Comparison of ENCODE assay signal across 19 cellular contexts in the genomic region with DNA sequence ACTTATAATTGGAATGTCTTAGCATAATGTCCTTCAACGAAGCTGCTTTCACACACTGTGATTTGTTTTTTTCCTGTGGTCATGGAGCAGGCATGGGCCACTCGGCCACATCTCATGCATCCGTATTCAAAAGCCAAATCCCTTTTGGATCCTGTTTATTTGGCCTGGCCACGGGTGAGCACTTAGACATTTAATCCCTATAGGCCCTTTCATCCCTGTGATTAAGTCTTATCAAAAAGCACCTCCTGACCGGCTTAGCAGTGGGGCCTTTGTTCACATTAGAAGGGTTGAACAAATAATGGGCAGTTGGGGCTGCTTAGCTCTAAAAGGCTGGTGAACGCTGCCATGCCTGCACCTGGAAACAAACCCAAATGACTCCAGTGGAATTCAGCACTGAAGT. TPM values are rescaled to one million over a fixed set of nuclear protein-coding genes. Genes with fewer than 3 reads are reported as not detected.
DNase-seq lines count a peak whose midpoint lies in the region; ATAC-seq and TF ChIP-seq lines count a peak whose summit lies in the region.
"Had no signal": no experiment of that assay in that cellular context is flagged by ENCODE, and none has a peak within 500 bp of the region (broad histone marks: within the 10 kb centered on the region; RNA-seq: fewer than 3 reads in every experiment).

No MANE protein-coding gene starts in this region.

- ATAC-seq in activated CD8-positive, alpha-beta memory T cell treated with anti-CD3 and anti-CD28 coated beads, Interleukin-2, amount 10 ng/mL, durations not matched to agents 7 days and 5 days = no peak
- ATAC-seq in mucosa of descending colon = no peak
- ATAC-seq: HCT116 had no signal

- H4K91ac ChIP-seq in neuronal stem cell (ENCODE audit: low read depth, low read length, poor library complexity) = no peak overlapping the region

- peaks cover 25% of the 10 kb centered on the region for H3K27me3 Mint-ChIP-seq in activated CD8-positive, alpha-beta memory T cell treated with anti-CD3 and anti-CD28 coated beads, Interleukin-2, amount 10 ng/mL, durations not matched to agents 7 days and 5 days

- peaks cover 2 to 7% of the 10 kb centered on the region in 2 donors for H3K4me1 ChIP-seq in neuronal stem cell (ENCODE audit: control insufficient read depth in 2 of 2, insufficient read depth in 1 of 2, low read depth in 1 of 2, low read length in 2 of 2)
- peaks cover 0 to 4% (median 0%) of the 10 kb centered on the region in 4 donors for H3K4me1 ChIP-seq in transverse colon
- H3K4me1 ChIP-seq in mucosa of descending colon (ENCODE audit: low read depth) = no peaks in the 10 kb centered on the region

- H3K14ac ChIP-seq in neuronal stem cell (ENCODE audit: low read length) = no peak overlapping the region

- TF ChIP-seq CTCF in transverse colon (IDR thresholded peaks at IDR 0.05) (no peak), lower leg skin (IDR thresholded peaks at IDR 0.05) (no peak), mucosa of descending colon (IDR thresholded peaks at IDR 0.05) (no peak)

- H3K4me2 ChIP-seq in neuronal stem cell (ENCODE audit: insufficient read depth, low read length, poor library complexity, severe bottlenecking) = no peak overlapping the region
- H3K4me2 ChIP-seq: BLaER1 treated with 17β-estradiol and CSF1 and Interleukin-3, amounts not matched to agents 10 nM and 100 nM had no signal

- no peak overlapping the region for H4K8ac ChIP-seq in neuronal stem cell (ENCODE audit: low read depth, low read length)

- no peak for TF ChIP-seq POLR2A in transverse colon (IDR thresholded peaks at IDR 0.05)
- TF ChIP-seq POLR2A in lower leg skin (IDR thresholded peaks at IDR 0.05) = no peak

- H3K9me3 Mint-ChIP-seq in activated CD8-positive, alpha-beta memory T cell treated with anti-CD3 and anti-CD28 coated beads, Interleukin-2, amount 10 ng/mL, durations not matched to agents 7 days and 5 days (ENCODE audit: low read depth) = no peaks in the 10 kb centered on the region
- H3K9me3 Mint-ChIP-seq: IgD-negative memory B cell had no signal

- in situ Hi-C loops in transverse colon (cut with MboI; ENCODE audit: low pct_ligation_motif_present in 1 of 4, low pct_unique_long_range_greater_than_20kb in 1 of 4, low sequenced_read_pairs in 3 of 4) = no loop called here

- no peaks in the 10 kb centered on the region for H3K36me3 Mint-ChIP-seq in activated CD8-positive, alpha-beta memory T cell treated with anti-CD3 and anti-CD28 coated beads, Interleukin-2, amount 10 ng/mL, durations not matched to agents 7 days and 5 days

- DNase-seq in NCI-H748 (lab: John Stamatoyannopoulos, UW; ENCODE audit: unreplicated experiment) = peak; percentile 36
- no peak for DNase-seq in NCI-H748 treated with DMSO at 0.1 percent for 48 hours (lab: John Stamatoyannopoulos, UW)
- DNase-seq in activated CD8-positive, alpha-beta memory T cell treated with anti-CD3 and anti-CD28 coated beads, Interleukin-2, amount 10 ng/mL, durations not matched to agents 7 days and 5 days = peak; percentile 35
- DNase-seq in neuronal stem cell (ENCODE audit: low spot score) = peak; percentile 38
- DNase-seq in transverse colon = peak; percentile 1
- DNase-seq in lower leg skin (ENCODE audit: low spot score in 2 of 2) = no peak
- DNase-seq in HUDEP-2 (lab: John Stamatoyannopoulos, UW; ENCODE audit: unreplicated experiment in 76 of 76) = no peak
- DNase-seq in mucosa of descending colon = no peak
- DNase-seq: 8988T, GF-D8, GM23248, NCI-H2029 treated with DMSO at 0.1 percent for 48 hours, NCI-H226, NCI-H526 had no signal

- no peak overlapping the region for H3K4me3 ChIP-seq in neuronal stem cell (ENCODE audit: low read length in 2 of 2)
- H3K4me3 ChIP-seq in transverse colon = no peak overlapping the region
- H3K4me3 ChIP-seq in lower leg skin (ENCODE audit: low read depth, poor library complexity, severe bottlenecking) = no peak overlapping the region
- H3K4me3 ChIP-seq in mucosa of descending colon = no peak overlapping the region
- H3K4me3 ChIP-seq: BLaER1 treated with 17β-estradiol and CSF1 and Interleukin-3, amounts not matched to agents 10 nM and 100 nM; GM23248 had no signal

- H3K36me3 ChIP-seq in neuronal stem cell (replicated peaks in 1 of 2; ENCODE audit: control insufficient read depth in 2 of 2, insufficient read depth in 2 of 2, low read length in 2 of 2) (no peaks in the 10 kb centered on the region), transverse colon (no peaks in the 10 kb centered on the region), mucosa of descending colon (ENCODE audit: low read depth) (no peaks in the 10 kb centered on the region)
- H3K36me3 ChIP-seq: BLaER1 treated with 17β-estradiol and CSF1 and Interleukin-3, amounts not matched to agents 10 nM and 100 nM had no signal

- no peak overlapping the region for H2AFZ ChIP-seq in neuronal stem cell (ENCODE audit: low read length)
- H2AFZ ChIP-seq: GM23248 had no signal

- H2AK5ac ChIP-seq in neuronal stem cell (ENCODE audit: low read depth, low read length) = no peak overlapping the region

- peaks cover 7% of the 10 kb centered on the region for H3K4me1 Mint-ChIP-seq in activated CD8-positive, alpha-beta memory T cell treated with anti-CD3 and anti-CD28 coated beads, Interleukin-2, amount 10 ng/mL, durations not matched to agents 7 days and 5 days

- H3K27ac Mint-ChIP-seq in activated CD8-positive, alpha-beta memory T cell treated with anti-CD3 and anti-CD28 coated beads, Interleukin-2, amount 10 ng/mL, durations not matched to agents 7 days and 5 days = no peak overlapping the region
- H3K27ac Mint-ChIP-seq: IgD-negative memory B cell had no signal

- H2BK12ac ChIP-seq in neuronal stem cell (ENCODE audit: low read length) = no peak overlapping the region

- H3K9ac ChIP-seq in neuronal stem cell (ENCODE audit: low read depth, low read length, poor library complexity) = no peak overlapping the region
- H3K9ac ChIP-seq: BLaER1 treated with 17β-estradiol and CSF1 and Interleukin-3, amounts not matched to agents 10 nM and 100 nM; GM23248 had no signal

- no peak overlapping the region for H3K4me3 Mint-ChIP-seq in activated CD8-positive, alpha-beta memory T cell treated with anti-CD3 and anti-CD28 coated beads, Interleukin-2, amount 10 ng/mL, durations not matched to agents 7 days and 5 days
- H3K4me3 Mint-ChIP-seq: IgD-negative memory B cell had no signal

- H3K27me3 ChIP-seq in neuronal stem cell (ENCODE audit: control insufficient read depth in 3 of 3, insufficient read depth in 3 of 3, low read depth in 1 of 3, low read length in 3 of 3) = no peaks in the 10 kb centered on the region
- H3K27me3 ChIP-seq in transverse colon = peaks cover 6% of the 10 kb centered on the region
- H3K27me3 ChIP-seq: BLaER1 treated with 17β-estradiol and CSF1 and Interleukin-3, amounts not matched to agents 10 nM and 100 nM had no signal

- H3K79me1 ChIP-seq in neuronal stem cell (ENCODE audit: low read depth, low read length) = no peaks in the 10 kb centered on the region

- H3K27ac ChIP-seq in neuronal stem cell (replicated peaks; ENCODE audit: low read length) (peak overlapping the region; percentile 26), transverse colon (no peak overlapping the region)
- H3K27ac ChIP-seq: BLaER1 treated with 17β-estradiol and CSF1 and Interleukin-3, amounts not matched to agents 10 nM and 100 nM; GM23248 had no signal

- no peak overlapping the region for H2BK120ac ChIP-seq in neuronal stem cell (ENCODE audit: low read depth, low read length)

- WGBS in neuronal stem cell (ENCODE audit: extremely low coverage in 2 of 2, insufficient read length in 2 of 2, insufficient replicate concordance in 1 of 2), 2 donors = no CpG with 5 or more reads among the region's 6 CpGs
- WGBS in transverse colon (ENCODE audit: low coverage in 1 of 2), 2 donors = 79 to 91% methylated on average over 4 to 6 of the region's 6 CpGs
- WGBS in lower leg skin, 2 donors = 84 to 86% methylated on average over 6 of the region's 6 CpGs

- H2BK15ac ChIP-seq in neuronal stem cell (ENCODE audit: low read length) = no peak overlapping the region

- H3K4ac ChIP-seq in neuronal stem cell (ENCODE audit: low read length) = no peak overlapping the region

- H3K9me3 ChIP-seq in neuronal stem cell (replicated peaks in 1 of 2; ENCODE audit: control insufficient read depth in 2 of 2, insufficient read depth in 1 of 2, low read depth in 1 of 2, low read length in 2 of 2) (no peaks in the 10 kb centered on the region), transverse colon (no peaks in the 10 kb centered on the region), mucosa of descending colon (no peaks in the 10 kb centered on the region)
- H3K9me3 ChIP-seq: BLaER1 treated with 17β-estradiol and CSF1 and Interleukin-3, amounts not matched to agents 10 nM and 100 nM had no signal

- H2BK5ac ChIP-seq in neuronal stem cell (ENCODE audit: low read length) = no peak overlapping the region

- intact Hi-C loops in transverse colon (cut with DNase I; ENCODE audit: low total_unique reads) (no loop called here), lower leg skin (cut with DNase I; ENCODE audit: low total_unique reads) (no loop called here), mucosa of descending colon (cut with DNase I, micrococcal nuclease) (no loop called here)

- H3K18ac ChIP-seq in neuronal stem cell (ENCODE audit: low read length) = no peak overlapping the region

- CTCF ChIA-PET in activated CD8-positive, alpha-beta memory T cell treated with anti-CD3 and anti-CD28 coated beads, Interleukin-2, amount 10 ng/mL, durations not matched to agents 7 days and 5 days (lab: Charles Lee) = interaction anchor here (0.9 to 1.5 kb wide), 2 partner anchors 18 to 265 kb away, joined by 4 to 5 read pairs; no protein-coding TSS in a partner anchor

- TF ChIP-seq EP300 in transverse colon (IDR thresholded peaks at IDR 0.05; ENCODE audit: low read depth) = no peak

- no peak overlapping the region for H3K23ac ChIP-seq in neuronal stem cell (ENCODE audit: low read depth, low read length, poor library complexity)

RNA-seq across cellular contexts. Expression of a gene that starts 2.0 kb away (rescaled TPM):
- not detected for total RNA-seq in activated CD8-positive, alpha-beta memory T cell treated with anti-CD3 and anti-CD28 coated beads, Interleukin-2, amount 10 ng/mL, durations not matched to agents 7 days and 5 days
- polyA plus RNA-seq in neuronal stem cell (2013, experiment 1 of 2) = 0.96 TPM
- 1.2 TPM for polyA plus RNA-seq in neuronal stem cell (2013, experiment 2 of 2)
- total RNA-seq in transverse colon = not detected
- total RNA-seq in lower leg skin = not detected
- 1 to 10 TPM in 1 of 3 donors, under 1 TPM in 2; 0.38 to 1.0 (median 0.84) TPM for total RNA-seq in mucosa of descending colon
- total RNA-seq: GM23248, LHCN-M2, RPMI7951 had no signal
- polyA plus RNA-seq: IgD-negative memory B cell had no signal

RNA-seq across cellular contexts. Expression of a gene that starts 9.5 kb away (rescaled TPM):
- total RNA-seq in activated CD8-positive, alpha-beta memory T cell treated with anti-CD3 and anti-CD28 coated beads, Interleukin-2, amount 10 ng/mL, durations not matched to agents 7 days and 5 days = 1 to 10 TPM; 3.4 to 6.7 TPM
- polyA plus RNA-seq in neuronal stem cell (2013, experiment 1 of 2) = 7.6 TPM
- polyA plus RNA-seq in neuronal stem cell (2013, experiment 2 of 2) = 14.7 TPM
- 10 to 100 TPM in 1 of 4 donors, 1 to 10 TPM in 3; 2.2 to 11.7 (median 5.1) TPM for total RNA-seq in transverse colon
- total RNA-seq in lower leg skin = 1 to 10 TPM in 3 of 4 donors, under 1 TPM in 1; 0.34 to 7.7 (median 4.7) TPM
- total RNA-seq in mucosa of descending colon = 10 to 100 TPM in 1 of 3 donors, 1 to 10 TPM in 2; 1.7 to 12.1 (median 3.8) TPM

RNA-seq across cellular contexts. Expression of a gene that starts 58.0 kb away (rescaled TPM):
- total RNA-seq in activated CD8-positive, alpha-beta memory T cell treated with anti-CD3 and anti-CD28 coated beads, Interleukin-2, amount 10 ng/mL, durations not matched to agents 7 days and 5 days = not detected
- polyA plus RNA-seq in neuronal stem cell (2013, experiment 1 of 2) = not detected
- polyA plus RNA-seq in neuronal stem cell (2013, experiment 2 of 2) = not detected
- total RNA-seq in transverse colon (not detected), lower leg skin (under 1 TPM in 1 of 4 donors, not detected in 3; 0.59 TPM), mucosa of descending colon (not detected)
- total RNA-seq: GM23248, LHCN-M2, RPMI7951 had no signal
- polyA plus RNA-seq: GM23248, IgD-negative memory B cell had no signal

Comparison
In these comparisons a context has a peak if more than half of its experiments do, and no peak if none do; other contexts are left out.
1. DNase-seq: peak in NCI-H748 (single experiment), activated CD8-positive, alpha-beta memory T cell treated with anti-CD3 and anti-CD28 coated beads, Interleukin-2, amount 10 ng/mL, durations not matched to agents 7 days and 5 days (single experiment), neuronal stem cell (single experiment) and transverse colon (single experiment); none in NCI-H748 treated with DMSO at 0.1 percent for 48 hours (single experiment), lower leg skin (0 of 2), HUDEP-2 (0 of 76) and mucosa of descending colon (0 of 3).